In genomic region chr2:157592983-157593382, GRCh38 we compare ENCODE assay signal across 9 cellular contexts. TPM values are rescaled to one million over a fixed set of nuclear protein-coding genes. Genes with fewer than 3 reads are reported as not detected.
A peak's percentile ranks its signal among the peaks of the same experiment; 100 is the strongest.
DNase-seq lines count a peak whose midpoint lies in the region; ATAC-seq and TF ChIP-seq lines count a peak whose summit lies in the region.
"Had no signal": no experiment of that assay in that cellular context is flagged by ENCODE, and none has a peak within 500 bp of the region (broad histone marks: within the 10 kb centered on the region; RNA-seq: fewer than 3 reads in every experiment).

No MANE protein-coding gene starts in this region.

- no peaks in the 10 kb centered on the region for H3K9me3 ChIP-seq in CD4-positive, CD25-positive, alpha-beta regulatory T cell (ENCODE audit: control insufficient read depth in 2 of 2, low read length in 2 of 2)

- peak in 2 of 3 donors; percentile 10 to 23 for DNase-seq in CD4-positive, CD25-positive, alpha-beta regulatory T cell
- DNase-seq in KBM-7 (peak; percentile 4), astrocyte of the cerebellum (ENCODE audit: low read depth) (no peak), medulla oblongata (ENCODE audit: extremely low spot score) (peak; percentile 31), sciatic nerve (ENCODE audit: low spot score) (no peak), NCI-H2029 (lab: John Stamatoyannopoulos, UW) (no peak)
- DNase-seq: activated naive CD8-positive, alpha-beta T cell treated with anti-CD3 and anti-CD28 coated beads, Interleukin-2, amount 10 ng/mL, durations not matched to agents 7 days and 5 days had no signal

- TF ChIP-seq CTCF in astrocyte of the cerebellum (IDR thresholded peaks at IDR 0.05; ENCODE audit: low read depth, low read length, missing control alignments), result peak; percentile 17

- H3K27ac Mint-ChIP-seq in CD4-positive, CD25-positive, alpha-beta regulatory T cell, result no peak overlapping the region
- H3K27ac Mint-ChIP-seq: activated naive CD8-positive, alpha-beta T cell treated with anti-CD3 and anti-CD28 coated beads, Interleukin-2, amount 10 ng/mL, durations not matched to agents 7 days and 5 days had no signal

- no peaks in the 10 kb centered on the region for H3K36me3 ChIP-seq in CD4-positive, CD25-positive, alpha-beta regulatory T cell (ENCODE audit: control insufficient read depth, insufficient read depth, low read length)

- in situ Hi-C loops in KBM-7 (cut with MboI; ENCODE audit: low pct_unique_long_range_greater_than_20kb, low sequenced_read_pairs) (no loop called here), astrocyte of the cerebellum (cut with HindIII; ENCODE audit: low sequenced_read_pairs) (no loop called here)

- no peaks in the 10 kb centered on the region for H3K9me3 Mint-ChIP-seq in CD4-positive, CD25-positive, alpha-beta regulatory T cell
- H3K9me3 Mint-ChIP-seq: activated naive CD8-positive, alpha-beta T cell treated with anti-CD3 and anti-CD28 coated beads, Interleukin-2, amount 10 ng/mL, durations not matched to agents 7 days and 5 days had no signal

- H3K36me3 Mint-ChIP-seq in CD4-positive, CD25-positive, alpha-beta regulatory T cell, result no peaks in the 10 kb centered on the region
- H3K36me3 Mint-ChIP-seq: activated naive CD8-positive, alpha-beta T cell treated with anti-CD3 and anti-CD28 coated beads, Interleukin-2, amount 10 ng/mL, durations not matched to agents 7 days and 5 days had no signal

- H3K27ac ChIP-seq in CD4-positive, CD25-positive, alpha-beta regulatory T cell (ENCODE audit: insufficient read depth, low read length, poor library complexity, severe bottlenecking), result no peak overlapping the region

- ATAC-seq in CD4-positive, CD25-positive, alpha-beta regulatory T cell (ENCODE audit: low read depth in 2 of 2), result no peak
- ATAC-seq in sciatic nerve (no peak), HG03520 (IDR thresholded peaks at IDR 0.05; ENCODE audit: unreplicated experiment) (no peak), GM18517 (IDR thresholded peaks at IDR 0.05; ENCODE audit: unreplicated experiment) (no peak)

- H3K4me1 Mint-ChIP-seq in CD4-positive, CD25-positive, alpha-beta regulatory T cell, result peaks cover 0 to 14% (median 2%) of the 10 kb centered on the region in 4 donors

- H3K27me3 ChIP-seq in CD4-positive, CD25-positive, alpha-beta regulatory T cell (ENCODE audit: control insufficient read depth, insufficient read depth, low read length), result peaks cover 22% of the 10 kb centered on the region

- peaks cover 65% of the 10 kb centered on the region for H3K27me3 Mint-ChIP-seq in CD4-positive, CD25-positive, alpha-beta regulatory T cell

- no peak overlapping the region for H3K4me3 Mint-ChIP-seq in CD4-positive, CD25-positive, alpha-beta regulatory T cell
- H3K4me3 Mint-ChIP-seq: activated naive CD8-positive, alpha-beta T cell treated with anti-CD3 and anti-CD28 coated beads, Interleukin-2, amount 10 ng/mL, durations not matched to agents 7 days and 5 days had no signal

- no peak overlapping the region for H3K4me3 ChIP-seq in CD4-positive, CD25-positive, alpha-beta regulatory T cell (ENCODE audit: low read depth, low read length)
- no peak overlapping the region for H3K4me3 ChIP-seq in astrocyte of the cerebellum (ENCODE audit: low read depth, low read length)

- peaks cover 3% of the 10 kb centered on the region for H3K4me1 ChIP-seq in CD4-positive, CD25-positive, alpha-beta regulatory T cell (ENCODE audit: control insufficient read depth, insufficient read depth, low read length, poor library complexity, severe bottlenecking)

- intact Hi-C loops in sciatic nerve (cut with DNase I), result no loop called here

RNA-seq across cellular contexts. Expression of gene ACVR1C, which starts 35.7 kb away (rescaled TPM):
- total RNA-seq in CD4-positive, CD25-positive, alpha-beta regulatory T cell, result 1.1 TPM
- under 1 TPM; 0.05 to 0.84 (median 0.51) TPM for polyA plus RNA-seq in CD4-positive, CD25-positive, alpha-beta regulatory T cell
- 2.8 TPM for total RNA-seq in sciatic nerve

Comparison
In these comparisons a context has a peak if more than half of its experiments do, and no peak if none do; other contexts are left out.
1. DNase-seq: peak in CD4-positive, CD25-positive, alpha-beta regulatory T cell (2 of 3), KBM-7 (single experiment) and medulla oblongata (single experiment); none in astrocyte of the cerebellum (single experiment), sciatic nerve (single experiment) and NCI-H2029 (single experiment).